19 cellular contexts compared by ENCODE assay signal in genomic region chr5:145554399-145554798, GRCh38.
DNase-seq lines count a peak whose midpoint lies in the region; ATAC-seq and TF ChIP-seq lines count a peak whose summit lies in the region.
"Had no signal": no experiment of that assay in that cellular context is flagged by ENCODE, and none has a peak within 500 bp of the region (broad histone marks: within the 10 kb centered on the region; RNA-seq: fewer than 3 reads in every experiment).

No MANE protein-coding gene starts in this region.

- no peak overlapping the region for H3K27ac ChIP-seq in OCI-LY7 (ENCODE audit: low read depth, low read length, poor library complexity, severe bottlenecking)
- no peak overlapping the region for H3K27ac ChIP-seq in vagina
- H3K27ac ChIP-seq: body of pancreas, pancreas, VCaP had no signal

- H3K4me2 ChIP-seq in OCI-LY7 (ENCODE audit: low read length): no peak overlapping the region

- no peaks in the 10 kb centered on the region for H3K36me3 Mint-ChIP-seq in Calu3 (ENCODE audit: insufficient read depth, unreplicated experiment)

- TF ChIP-seq CTCF in Calu3 (IDR thresholded peaks at IDR 0.05; ENCODE audit: unreplicated experiment) (no peak), cardiac fibroblast (IDR thresholded peaks at IDR 0.05; ENCODE audit: low read depth, low read length) (no peak), OCI-LY7 (conservative IDR thresholded peaks at IDR 0.05; ENCODE audit: low read length) (no peak), vagina (IDR thresholded peaks at IDR 0.05) (no peak)

- CTCF ChIA-PET in Calu3 (lab: Charles Lee): interaction anchor here (1.0 kb wide), 1 partner anchor 70 kb away, joined by 3 read pairs; no protein-coding TSS in a partner anchor
- CTCF ChIA-PET in OCI-LY7 (lab: Charles Lee; ENCODE audit: unreplicated experiment): no interaction called here

- no peaks in the 10 kb centered on the region for H3K9me3 Mint-ChIP-seq in Calu3 (ENCODE audit: low read depth, unreplicated experiment)

- H3K27me3 ChIP-seq in vagina: no peaks in the 10 kb centered on the region
- H3K27me3 ChIP-seq: body of pancreas, esophagus squamous epithelium, pancreas had no signal

- no peak overlapping the region for H3K27ac Mint-ChIP-seq in Calu3 (ENCODE audit: unreplicated experiment)

- H3K36me3 ChIP-seq in OCI-LY7 (ENCODE audit: insufficient read depth, low read length) (no peaks in the 10 kb centered on the region), vagina (no peaks in the 10 kb centered on the region)
- H3K36me3 ChIP-seq: esophagus squamous epithelium, pancreas had no signal

- no peak for ATAC-seq in GM21515 (IDR thresholded peaks at IDR 0.05; ENCODE audit: unreplicated experiment)
- ATAC-seq: body of pancreas; K562; left lobe of liver; stimulated activated naive CD8-positive, alpha-beta T cell treated with anti-CD3 and anti-CD28 coated beads, Interleukin-15, Interleukin-2, amounts not matched to agents 100 U/mL and 50 U/mL, for 24 hours had no signal

- H3K9me3 ChIP-seq in OCI-LY7 (ENCODE audit: low read length) (no peaks in the 10 kb centered on the region), vagina (no peaks in the 10 kb centered on the region)
- H3K9me3 ChIP-seq: body of pancreas, esophagus squamous epithelium, pancreas had no signal

- H3K79me2 ChIP-seq in OCI-LY7 (ENCODE audit: insufficient read depth, low read depth, low read length): no peaks in the 10 kb centered on the region

- H3K4me1 ChIP-seq in OCI-LY7 (ENCODE audit: insufficient read depth, low read length, poor library complexity, severe bottlenecking) (no peaks in the 10 kb centered on the region), vagina (no peaks in the 10 kb centered on the region)
- H3K4me1 ChIP-seq: body of pancreas, pancreas had no signal

- intact Hi-C loops in Calu3 (cut with micrococcal nuclease; ENCODE audit: unreplicated experiment) (loop anchor here (2.0 kb wide), 1 partner anchor 114 kb away; no protein-coding TSS in a partner anchor), OCI-LY7 (cut with micrococcal nuclease; ENCODE audit: unreplicated experiment) (no loop called here), vagina (cut with DNase I) (no loop called here)

- H2AFZ ChIP-seq in OCI-LY7 (ENCODE audit: low read length): no peak overlapping the region

- DNase-seq in Calu3: peak; percentile 33
- DNase-seq in LoVo (ENCODE audit: low spot score): peak; percentile 58
- peak; percentile 14 to 74 for DNase-seq in cardiac fibroblast (ENCODE audit: low read depth in 2 of 2)
- peak; percentile 37 for DNase-seq in medulla oblongata (ENCODE audit: extremely low spot score)
- DNase-seq in OCI-LY7 (ENCODE audit: low spot score): no peak
- no peak for DNase-seq in vagina (ENCODE audit: extremely low spot score in 2 of 2)
- DNase-seq in NCI-H1092 treated with DMSO at 0.1 percent for 48 hours (lab: John Stamatoyannopoulos, UW): no peak
- DNase-seq: activated T-cell treated with anti-CD3 and anti-CD28 coated beads for 4 hours; esophagus squamous epithelium; GOT3; NCI-H2171; stimulated activated CD4-positive, alpha-beta T cell treated with anti-CD3 and anti-CD28 coated beads, Interleukin-4, amount 100 ng/mL, for 24 hours; stimulated activated naive CD8-positive, alpha-beta T cell treated with anti-CD3 and anti-CD28 coated beads, Interleukin-15, Interleukin-2, amounts not matched to agents 100 U/mL and 50 U/mL, for 24 hours had no signal

- no peak overlapping the region for H3K4me3 Mint-ChIP-seq in Calu3 (ENCODE audit: low read depth, unreplicated experiment)

- H4K20me1 ChIP-seq in OCI-LY7 (ENCODE audit: insufficient read depth, low read length): no peaks in the 10 kb centered on the region

- H3K4me1 Mint-ChIP-seq in Calu3 (ENCODE audit: low read depth, unreplicated experiment): peaks cover 33% of the 10 kb centered on the region

- H3K4me3 ChIP-seq in cardiac fibroblast (replicated peaks in 1 of 2; ENCODE audit: low read depth in 2 of 2, low read length in 2 of 2) (no peak overlapping the region), OCI-LY7 (ENCODE audit: low read depth, low read length, poor library complexity, severe bottlenecking) (no peak overlapping the region), vagina (no peak overlapping the region)
- H3K4me3 ChIP-seq: body of pancreas, esophagus squamous epithelium, K562, pancreas had no signal

- no peaks in the 10 kb centered on the region for H3K27me3 Mint-ChIP-seq in Calu3 (ENCODE audit: unreplicated experiment)

- no peaks in the 10 kb centered on the region for H3K9me2 ChIP-seq in OCI-LY7 (ENCODE audit: insufficient read depth, low read length)

- no peak for TF ChIP-seq POLR2A in vagina (IDR thresholded peaks at IDR 0.05)

- BruUV-seq in Calu3 (replicated peaks; lab: Mats Ljungman, UMichigan): no TSS peak
- BruUV-seq in OCI-LY7 (replicated peaks; lab: Mats Ljungman, UMichigan): no TSS peak

- POLR2A ChIA-PET in OCI-LY7 (lab: Charles Lee): interaction anchor here (0.7 kb wide), 1 partner anchor 13 kb away, joined by 3 read pairs; no protein-coding TSS in a partner anchor

Comparison
In these comparisons a context has a peak if more than half of its experiments do, and no peak if none do; other contexts are left out.
1. DNase-seq: peak in Calu3 (single experiment), LoVo (single experiment), cardiac fibroblast (2 of 2) and medulla oblongata (single experiment); none in OCI-LY7 (single experiment), vagina (0 of 2) and NCI-H1092 treated with DMSO at 0.1 percent for 48 hours (single experiment).